8 cellular contexts compared by ENCODE assay signal in genomic region chr17:44005865-44006580, GRCh38. TPM values are rescaled to one million over a fixed set of nuclear protein-coding genes. Genes with fewer than 3 reads are reported as not detected.
A peak's percentile ranks its signal among the peaks of the same experiment; 100 is the strongest.
DNase-seq lines count a peak whose midpoint lies in the region; ATAC-seq and TF ChIP-seq lines count a peak whose summit lies in the region.

No MANE protein-coding gene starts in this region.

- DNase-seq in CD14-positive monocyte (ENCODE audit: low spot score), result peak; percentile 46
- peak; percentile 46 for DNase-seq in activated CD4-positive, alpha-beta T cell treated with anti-CD3 and anti-CD28 coated beads for 48 hours
- peak; percentile 65 for DNase-seq in endothelial cell (ENCODE audit: low spot score)
- no peak for DNase-seq in hypothalamus (lab: John Stamatoyannopoulos, UW)
- DNase-seq in middle frontal gyrus (ENCODE audit: extremely low spot score, low spot score), result no peak

- H3K27ac Mint-ChIP-seq in CD14-positive monocyte (peak overlapping the region; percentile 18 to 89 (median 85)), endothelial cell (ENCODE audit: unreplicated experiment) (no peak overlapping the region)

- H3K4me1 ChIP-seq in muscle layer of duodenum (ENCODE audit: control insufficient read depth in 1 of 2, insufficient read depth in 2 of 2, low read length in 2 of 2), result peaks cover 0 to 28% of the 10 kb centered on the region in 2 donors
- H3K4me1 ChIP-seq in urinary bladder (ENCODE audit: insufficient read depth), result peaks cover 3% of the 10 kb centered on the region

- H3K27me3 Mint-ChIP-seq in CD14-positive monocyte (ENCODE audit: low read depth in 3 of 3) (peaks cover 46 to 57% (median 51%) of the 10 kb centered on the region in 3 donors), endothelial cell (ENCODE audit: unreplicated experiment) (peaks cover 18% of the 10 kb centered on the region)

- intact Hi-C loops in CD14-positive monocyte (cut with micrococcal nuclease), result loop anchor here in 1 of 2 donors (5.0 kb wide), 1 partner anchor 36 kb away; no protein-coding TSS in a partner anchor

- H3K4me3 ChIP-seq in muscle layer of duodenum (ENCODE audit: low read depth in 1 of 2, low read length in 2 of 2) (peak overlapping the region; percentile 60 to 78), urinary bladder (ENCODE audit: low read depth, low read length) (peak overlapping the region; percentile 51)

- WGBS in urinary bladder, result 3% methylated on average over 60 of the region's 60 CpGs

- peak; percentile 9 for ATAC-seq in HG02763 (IDR thresholded peaks at IDR 0.05; ENCODE audit: unreplicated experiment)

- TF ChIP-seq CTCF in CD14-positive monocyte (IDR thresholded peaks at IDR 0.05) (peak; percentile 35), endothelial cell (IDR thresholded peaks at IDR 0.05; ENCODE audit: unreplicated experiment) (no peak)

- H3K36me3 ChIP-seq in muscle layer of duodenum (ENCODE audit: control insufficient read depth in 1 of 2, insufficient read depth in 2 of 2, low read length in 2 of 2), result peaks cover 0 to 4% of the 10 kb centered on the region in 2 donors
- H3K36me3 ChIP-seq in urinary bladder (ENCODE audit: insufficient read depth), result no peaks in the 10 kb centered on the region

- no peak overlapping the region for H3K27ac ChIP-seq in muscle layer of duodenum (ENCODE audit: low read length)
- no peak overlapping the region for H3K27ac ChIP-seq in urinary bladder (ENCODE audit: low read depth)

- peak overlapping the region; percentile 86 to 94 for H3K4me3 Mint-ChIP-seq in CD14-positive monocyte
- H3K4me3 Mint-ChIP-seq in endothelial cell (ENCODE audit: unreplicated experiment), result peak overlapping the region; percentile 88

- H3K36me3 Mint-ChIP-seq in CD14-positive monocyte, result peaks cover 18 to 23% of the 10 kb centered on the region in 2 donors
- H3K36me3 Mint-ChIP-seq in endothelial cell (ENCODE audit: low read depth, unreplicated experiment), result peaks cover 3% of the 10 kb centered on the region

- H3K9me3 Mint-ChIP-seq in CD14-positive monocyte (peaks cover 0 to 17% (median 5%) of the 10 kb centered on the region in 7 donors), endothelial cell (ENCODE audit: unreplicated experiment) (no peaks in the 10 kb centered on the region)

- H3K4me1 Mint-ChIP-seq in CD14-positive monocyte (peaks cover 40% of the 10 kb centered on the region), endothelial cell (ENCODE audit: unreplicated experiment) (peaks cover 16% of the 10 kb centered on the region)

- H3K27me3 ChIP-seq in muscle layer of duodenum (ENCODE audit: low read depth, low read length), result peaks cover 14% of the 10 kb centered on the region

- no peaks in the 10 kb centered on the region for H3K9me3 ChIP-seq in muscle layer of duodenum (ENCODE audit: control insufficient read depth in 1 of 2, low read length in 2 of 2)

RNA-seq across cellular contexts. Expression of gene NAGS, which starts 1.6 kb away (rescaled TPM):
- polyA plus RNA-seq in CD14-positive monocyte, result under 1 TPM; 0.84 to 0.93 TPM
- total RNA-seq in endothelial cell (ENCODE audit: unreplicated experiment), result 1.2 TPM
- total RNA-seq in urinary bladder, result 0.90 TPM
- 2.1 TPM for polyA plus RNA-seq in urinary bladder

RNA-seq across cellular contexts. Expression of gene TMEM101, which starts 8.7 kb away (rescaled TPM):
- polyA plus RNA-seq in CD14-positive monocyte (10 to 100 TPM; 33.6 to 41.4 TPM), urinary bladder (39.7 TPM)
- total RNA-seq in endothelial cell (ENCODE audit: unreplicated experiment) (32.1 TPM), urinary bladder (39.0 TPM)

RNA-seq across cellular contexts. Expression of gene PYY, which starts 52.3 kb away (rescaled TPM):
- polyA plus RNA-seq in CD14-positive monocyte (not detected), urinary bladder (not detected)
- total RNA-seq in endothelial cell (ENCODE audit: unreplicated experiment) (not detected), urinary bladder (not detected)

Comparison
In these comparisons a context has a peak if more than half of its experiments do, and no peak if none do; other contexts are left out.
1. DNase-seq: peak in CD14-positive monocyte (single experiment), activated CD4-positive, alpha-beta T cell treated with anti-CD3 and anti-CD28 coated beads for 48 hours (single experiment) and endothelial cell (single experiment); none in hypothalamus (0 of 51) and middle frontal gyrus (single experiment).